Comparison of ENCODE assay signal across 8 cellular contexts in genomic region chr4:69170233-69171134, GRCh38. TPM values are rescaled to one million over a fixed set of nuclear protein-coding genes. Genes with fewer than 3 reads are reported as not detected.
DNase-seq lines count a peak whose midpoint lies in the region; ATAC-seq, FAIRE-seq and TF ChIP-seq lines count a peak whose summit lies in the region.
"Not testable (repeated sequence)": the region's sequence is repeated elsewhere in the genome, so short reads cannot be mapped to it uniquely, and the experiment has no call there.

No MANE protein-coding gene starts in this region.

- in situ Hi-C loops in brain microvascular endothelial cell (cut with HindIII; ENCODE audit: low pct_ligation_motif_present, low sequenced_read_pairs), result not testable (repeated sequence)

- not testable (repeated sequence) for TF ChIP-seq EP300 in SK-N-SH (IDR thresholded peaks at IDR 0.05; ENCODE audit: borderline replicate concordance in 1 of 2, low read depth in 1 of 2, low read length in 1 of 2)

- not testable (repeated sequence) for H3K36me3 ChIP-seq in SK-N-SH (replicated peaks in 1 of 2; ENCODE audit: control insufficient read depth in 1 of 2, insufficient read depth in 2 of 2, low read length in 1 of 2); brain microvascular endothelial cell (replicated peaks); smooth muscle cell (ENCODE audit: low read depth)

- H3K27me3 ChIP-seq in SK-N-SH (ENCODE audit: insufficient read depth); brain microvascular endothelial cell (replicated peaks); smooth muscle cell (ENCODE audit: low read depth): not testable (repeated sequence)

- H3K4me3 ChIP-seq in SK-N-SH (ENCODE audit: low read depth in 2 of 2, low read length in 1 of 2); brain microvascular endothelial cell (ENCODE audit: low read depth, low read length); smooth muscle cell: not testable (repeated sequence)

- H3K4me1 ChIP-seq in SK-N-SH (ENCODE audit: control insufficient read depth in 1 of 2, insufficient read depth in 2 of 2, low read depth in 1 of 2, low read length in 1 of 2); smooth muscle cell (ENCODE audit: low read depth): not testable (repeated sequence)

- not testable (repeated sequence) for H2AFZ ChIP-seq in SK-N-SH (ENCODE audit: low read depth)
- H2AFZ ChIP-seq in smooth muscle cell (ENCODE audit: low read depth), result peak overlapping the region; percentile 89

- H4K20me1 ChIP-seq in SK-N-SH (ENCODE audit: insufficient read depth); smooth muscle cell (ENCODE audit: low read depth): not testable (repeated sequence)

- TF ChIP-seq CTCF in D721Med (IDR thresholded peaks at IDR 0.05; ENCODE audit: insufficient read depth, missing control alignments), result peak; percentile 51
- TF ChIP-seq CTCF in SK-N-SH (IDR thresholded peaks at IDR 0.05), result peak; percentile 69
- TF ChIP-seq CTCF in brain microvascular endothelial cell (IDR thresholded peaks at IDR 0.05; ENCODE audit: low read depth, low read length, missing control alignments), result peak; percentile 63
- TF ChIP-seq CTCF in smooth muscle cell (IDR thresholded peaks at IDR 0.05; ENCODE audit: borderline replicate concordance, insufficient read depth, poor library complexity, severe bottlenecking), result peak; percentile 71

- 9% methylated on average over 2 of the region's 2 CpGs for WGBS in SK-N-SH (ENCODE audit: low lambda C conversion rate)
- WGBS in smooth muscle cell (ENCODE audit: low lambda C conversion rate), result 46% methylated on average over 2 of the region's 2 CpGs

- ATAC-seq in GM19372 (IDR thresholded peaks at IDR 0.05; ENCODE audit: low read depth, unreplicated experiment) (peak; percentile 72), HG03039 (IDR thresholded peaks at IDR 0.05; ENCODE audit: unreplicated experiment) (peak; percentile 70)

- FAIRE-seq in D721Med (lab: Jason Lieb, UNC), result peak; percentile 51

- peak; percentile 56 for TF ChIP-seq RAD21 in SK-N-SH (IDR thresholded peaks at IDR 0.05; ENCODE audit: low read length)

- not testable (repeated sequence) for H3K9me2 ChIP-seq in SK-N-SH

- H3K9me3 ChIP-seq in SK-N-SH; smooth muscle cell (replicated peaks; ENCODE audit: low read depth): not testable (repeated sequence)

- H3K79me2 ChIP-seq in SK-N-SH (ENCODE audit: insufficient read depth); smooth muscle cell (ENCODE audit: low read depth): not testable (repeated sequence)

- not testable (repeated sequence) for H3K9ac ChIP-seq in SK-N-SH; smooth muscle cell (ENCODE audit: low read depth)

- H3F3A ChIP-seq in SK-N-SH (replicated peaks; ENCODE audit: insufficient read depth); smooth muscle cell (ENCODE audit: low read depth): not testable (repeated sequence)

- CTCF ChIA-PET in SK-N-SH (lab: Yijun Ruan, JAX), result interaction anchor here (0.6 to 3.3 kb wide), 11 partner anchors 20 to 696 kb away, joined by 3 to 21 read pairs (median 3); no protein-coding TSS in a partner anchor

- not testable (repeated sequence) for H3K27ac ChIP-seq in SK-N-SH (ENCODE audit: low read depth in 2 of 2, low read length in 1 of 2); brain microvascular endothelial cell; smooth muscle cell (ENCODE audit: low read depth)

- H3K4me2 ChIP-seq in SK-N-SH, smooth muscle cell: not testable (repeated sequence)

- not testable (repeated sequence) for DNase-seq in D721Med (ENCODE audit: insufficient read length, low spot score); SK-N-SH
- DNase-seq in NCI-H1436 (lab: John Stamatoyannopoulos, UW) (peak; percentile 29), brain microvascular endothelial cell (peak; percentile 61), iPS-NIHi11 (ENCODE audit: low spot score) (peak; percentile 3), smooth muscle cell (lab: John Stamatoyannopoulos, UW; ENCODE audit: unreplicated experiment) (peak; percentile 1)

- POLR2A ChIA-PET in SK-N-SH (lab: Yijun Ruan, JAX), result not testable (repeated sequence)

TF ChIP-seq in SK-N-SH, 30 proteins besides CTCF, POLR2A, EP300 and RAD21:
- TF ChIP-seq SMC3 (IDR thresholded peaks at IDR 0.05; ENCODE audit: low read depth, low read length), result peak; percentile 44

RNA-seq across cellular contexts. Expression of gene UGT2B11, which starts 44.1 kb away (rescaled TPM):
- not detected in 2 replicates for polyA plus RNA-seq in SK-N-SH (2012; rRNA removed)
- not detected in 2 replicates for polyA plus RNA-seq in SK-N-SH (2012; cell fraction: cytosol; rRNA removed)
- not detected in 2 replicates for polyA plus RNA-seq in SK-N-SH (2012; cell fraction: nucleus; rRNA removed)
- total RNA-seq in smooth muscle cell, result not detected in 2 replicates
- polyA plus RNA-seq in smooth muscle cell, result not detected in 2 replicates
